Comparison of ENCODE assay signal across 8 cellular contexts in genomic region chr4:931194-931959, GRCh38. TPM values are rescaled to one million over a fixed set of nuclear protein-coding genes. Genes with fewer than 3 reads are reported as not detected.
A peak's percentile ranks its signal among the peaks of the same experiment; 100 is the strongest.
DNase-seq lines count a peak whose midpoint lies in the region; ATAC-seq, FAIRE-seq and TF ChIP-seq lines count a peak whose summit lies in the region.

No MANE protein-coding gene starts in this region.

- no peak for FAIRE-seq in urothelium cell line (lab: Jason Lieb, UNC)

- H3K27me3 ChIP-seq in osteoblast (ENCODE audit: insufficient read depth, low read length): no peaks in the 10 kb centered on the region

- H3K79me2 ChIP-seq in osteoblast (ENCODE audit: insufficient read depth, low read length): peaks cover 72% of the 10 kb centered on the region

- DNase-seq in activated CD4-positive, alpha-beta memory T cell treated with anti-CD3 and anti-CD28 coated beads for 36 hours: peak; percentile 30
- DNase-seq in fibroblast of the aortic adventitia (ENCODE audit: low read depth) (peak; percentile 41), osteoblast (ENCODE audit: insufficient read length, low spot score, missing footprints) (peak; percentile 96), urothelium cell line (ENCODE audit: low spot score) (no peak), NCI-H2196 treated with DMSO at 0.1 percent for 48 hours (lab: John Stamatoyannopoulos, UW; ENCODE audit: unreplicated experiment) (no peak)

- peak overlapping the region; percentile 90 for H3K27ac ChIP-seq in osteoblast (ENCODE audit: low read depth, low read length)

- H3K36me3 ChIP-seq in osteoblast (ENCODE audit: insufficient read depth, low read length): peaks cover 2% of the 10 kb centered on the region

- H3K9me3 Mint-ChIP-seq in activated CD4-positive, alpha-beta memory T cell treated with anti-CD3 and anti-CD28 coated beads for 36 hours: no peaks in the 10 kb centered on the region

- CTCF ChIA-PET in activated CD4-positive, alpha-beta memory T cell treated with anti-CD3 and anti-CD28 coated beads for 36 hours (lab: Charles Lee): interaction anchor here (0.7 to 3.5 kb wide), 4 partner anchors 52 to 189 kb away, joined by 3 to 15 read pairs (median 6); partner anchors contain the start of gene IDUA

- H3K27me3 Mint-ChIP-seq in activated CD4-positive, alpha-beta memory T cell treated with anti-CD3 and anti-CD28 coated beads for 36 hours: no peaks in the 10 kb centered on the region

- peak overlapping the region; percentile 90 for H3K4me2 ChIP-seq in osteoblast (ENCODE audit: insufficient read depth, low read length)

- peaks cover 17% of the 10 kb centered on the region for H3K4me1 ChIP-seq in osteoblast (ENCODE audit: insufficient read depth, low read length)

- H2AFZ ChIP-seq in osteoblast (ENCODE audit: low read length): peak overlapping the region; percentile 98

- H3K4me1 Mint-ChIP-seq in activated CD4-positive, alpha-beta memory T cell treated with anti-CD3 and anti-CD28 coated beads for 36 hours (ENCODE audit: low read depth): peaks cover 42% of the 10 kb centered on the region

- ATAC-seq in HG03108 (IDR thresholded peaks at IDR 0.05; ENCODE audit: unreplicated experiment) (peak; percentile 1), GM18511 (IDR thresholded peaks at IDR 0.05; ENCODE audit: unreplicated experiment) (no peak)

- POLR2A ChIA-PET in activated CD4-positive, alpha-beta memory T cell treated with anti-CD3 and anti-CD28 coated beads for 36 hours (lab: Charles Lee): interaction anchor here (0.8 to 2.0 kb wide), 6 partner anchors 8 to 789 kb away, joined by 3 to 10 read pairs (median 4); partner anchors contain the start of genes IDUA, TACC3 and TMEM129

- no peaks in the 10 kb centered on the region for H3K9me3 ChIP-seq in osteoblast (ENCODE audit: low read depth, low read length)

- H4K20me1 ChIP-seq in osteoblast (ENCODE audit: insufficient read depth, low read length): peaks cover 33% of the 10 kb centered on the region

- intact Hi-C loops in activated CD4-positive, alpha-beta memory T cell treated with anti-CD3 and anti-CD28 coated beads for 36 hours (cut with micrococcal nuclease): loop anchor here (5.0 kb wide), 1 partner anchor 81 kb away; the partner anchor contains the start of gene FGFRL1

- peaks cover 3% of the 10 kb centered on the region for H3K36me3 Mint-ChIP-seq in activated CD4-positive, alpha-beta memory T cell treated with anti-CD3 and anti-CD28 coated beads for 36 hours

- peak overlapping the region; percentile 80 for H3K27ac Mint-ChIP-seq in activated CD4-positive, alpha-beta memory T cell treated with anti-CD3 and anti-CD28 coated beads for 36 hours

- TF ChIP-seq CTCF in GM12875 (IDR thresholded peaks at IDR 0.05; ENCODE audit: borderline replicate concordance, insufficient read depth, low read depth, low read length) (no peak), fibroblast of the aortic adventitia (IDR thresholded peaks at IDR 0.05; ENCODE audit: insufficient read depth, low read length) (no peak), osteoblast (IDR thresholded peaks at IDR 0.05; ENCODE audit: extremely low read depth, low read depth, low read length) (no peak)

- H3K4me3 ChIP-seq in GM12875 (ENCODE audit: low read depth, low read length) (peak overlapping the region; percentile 98), fibroblast of the aortic adventitia (ENCODE audit: low read depth, low read length) (peak overlapping the region; percentile 99), osteoblast (ENCODE audit: insufficient read depth, low read length) (peak overlapping the region; percentile 93)

- peak overlapping the region; percentile 97 for H3K4me3 Mint-ChIP-seq in activated CD4-positive, alpha-beta memory T cell treated with anti-CD3 and anti-CD28 coated beads for 36 hours

RNA-seq across cellular contexts. Expression of gene GAK, which starts 0.7 kb away (rescaled TPM):
- total RNA-seq in activated CD4-positive, alpha-beta memory T cell treated with anti-CD3 and anti-CD28 coated beads for 36 hours: 100 to 1,000 TPM in 1 of 2 experiments, 10 to 100 TPM in 1; 97.0 to 101 TPM
- total RNA-seq in fibroblast of the aortic adventitia (ENCODE audit: low replicate concordance): 49.4 and 66.9 TPM in 2 replicates
- total RNA-seq in osteoblast: 45.7 and 48.9 TPM in 2 replicates

RNA-seq across cellular contexts. Expression of gene TMEM175, which starts 0.9 kb away (rescaled TPM):
- 10 to 100 TPM; 13.8 to 15.8 TPM for total RNA-seq in activated CD4-positive, alpha-beta memory T cell treated with anti-CD3 and anti-CD28 coated beads for 36 hours
- total RNA-seq in fibroblast of the aortic adventitia (ENCODE audit: low replicate concordance) (5.6 and 13.8 TPM in 2 replicates), osteoblast (12.4 and 13.8 TPM in 2 replicates)

RNA-seq across cellular contexts. Expression of gene DGKQ, which starts 42.0 kb away (rescaled TPM):
- total RNA-seq in activated CD4-positive, alpha-beta memory T cell treated with anti-CD3 and anti-CD28 coated beads for 36 hours: 10 to 100 TPM; 11.1 to 11.4 TPM
- total RNA-seq in fibroblast of the aortic adventitia (ENCODE audit: low replicate concordance): 9.9 and 13.7 TPM in 2 replicates
- total RNA-seq in osteoblast: 10.3 and 15.2 TPM in 2 replicates

RNA-seq across cellular contexts. Expression of gene IDUA, which starts 55.5 kb away (rescaled TPM):
- 10 to 100 TPM in 1 of 2 experiments, 1 to 10 TPM in 1; 9.0 to 10.1 TPM for total RNA-seq in activated CD4-positive, alpha-beta memory T cell treated with anti-CD3 and anti-CD28 coated beads for 36 hours
- total RNA-seq in fibroblast of the aortic adventitia (ENCODE audit: low replicate concordance) (20.3 and 21.7 TPM in 2 replicates), osteoblast (23.0 and 26.4 TPM in 2 replicates)

Comparison
In these comparisons a context has a peak if more than half of its experiments do, and no peak if none do; other contexts are left out.
1. DNase-seq: peak in activated CD4-positive, alpha-beta memory T cell treated with anti-CD3 and anti-CD28 coated beads for 36 hours (single experiment), fibroblast of the aortic adventitia (single experiment) and osteoblast (single experiment); none in urothelium cell line (single experiment) and NCI-H2196 treated with DMSO at 0.1 percent for 48 hours (single experiment).
2. Peak in every context shown above with its lines, with median percentiles within 50 percentile points of each other: H3K4me3 ChIP-seq.